ENCODE assay signal across 1 cellular context in the genomic region with DNA sequence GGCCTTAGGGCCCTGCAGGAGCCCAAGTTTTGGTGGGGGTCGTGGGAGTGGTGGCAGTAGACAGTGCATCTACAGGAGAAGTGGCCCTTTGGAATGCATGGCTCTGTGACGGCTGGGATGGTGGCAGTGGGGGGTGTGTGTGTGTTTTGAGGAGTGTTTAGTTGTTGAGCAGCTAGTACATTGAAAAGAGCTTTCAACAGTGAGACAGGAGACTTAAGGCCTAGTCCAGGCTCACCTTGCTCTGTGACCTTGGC.
TF ChIP-seq lines count a peak whose summit lies in the region.

No MANE protein-coding gene starts in this region.

TF ChIP-seq in IMR-90, 13 proteins besides CTCF, POLR2A, EP300 and RAD21 (continued from another document):
- TF ChIP-seq ELK1 (IDR thresholded peaks at IDR 0.05; ENCODE audit: borderline replicate concordance, low read depth, low read length), result no peak
- TF ChIP-seq MXI1 (IDR thresholded peaks at IDR 0.05; ENCODE audit: borderline replicate concordance, low read depth, low read length), result no peak
